In the genomic region with DNA sequence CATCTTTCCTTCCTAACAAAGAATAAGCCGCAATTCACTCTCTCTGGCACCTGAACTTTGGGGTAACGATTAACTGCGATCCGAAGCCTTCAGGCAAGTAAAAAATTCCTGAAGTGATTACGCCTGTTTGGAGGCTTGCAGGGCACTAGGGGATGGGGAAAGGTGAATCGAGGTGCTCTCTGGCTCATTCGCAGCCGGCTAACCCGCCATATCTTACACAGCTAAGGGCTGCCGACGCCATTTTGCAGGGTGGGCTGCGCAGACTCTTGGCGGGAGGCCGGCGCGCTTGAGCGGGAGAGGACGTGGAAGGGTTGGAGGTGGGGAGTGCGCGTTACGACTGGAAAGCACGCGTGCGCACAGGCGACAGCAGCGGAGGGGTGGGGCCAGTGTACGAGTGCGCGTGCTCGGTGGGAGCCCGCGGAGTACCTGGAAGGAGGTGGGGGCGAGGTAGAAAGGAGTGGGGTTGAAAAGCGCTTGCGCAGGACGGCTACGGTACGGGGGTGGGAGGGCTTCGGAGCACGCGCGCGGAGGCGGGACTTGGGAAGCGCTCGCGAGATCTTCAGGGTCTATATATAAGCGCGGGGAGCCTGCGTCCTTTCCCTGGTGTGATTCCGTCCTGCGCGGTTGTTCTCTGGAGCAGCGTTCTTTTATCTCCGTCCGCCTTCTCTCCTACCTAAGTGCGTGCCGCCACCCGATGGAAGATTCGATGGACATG, we compare ENCODE assay signal across 8 cellular contexts. TPM values are rescaled to one million over a fixed set of nuclear protein-coding genes. Genes with fewer than 3 reads are reported as not detected.
A peak's percentile ranks its signal among the peaks of the same experiment; 100 is the strongest.
DNase-seq lines count a peak whose midpoint lies in the region; ATAC-seq, FAIRE-seq and TF ChIP-seq lines count a peak whose summit lies in the region.

A gene with protein sequence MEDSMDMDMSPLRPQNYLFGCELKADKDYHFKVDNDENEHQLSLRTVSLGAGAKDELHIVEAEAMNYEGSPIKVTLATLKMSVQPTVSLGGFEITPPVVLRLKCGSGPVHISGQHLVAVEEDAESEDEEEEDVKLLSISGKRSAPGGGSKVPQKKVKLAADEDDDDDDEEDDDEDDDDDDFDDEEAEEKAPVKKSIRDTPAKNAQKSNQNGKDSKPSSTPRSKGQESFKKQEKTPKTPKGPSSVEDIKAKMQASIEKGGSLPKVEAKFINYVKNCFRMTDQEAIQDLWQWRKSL (plus strand): TSS at position 595 of the 715 bp plus-strand sequence. CDS start 100 bp downstream, at position 695.

- peaks cover 19% of the 10 kb centered on the region for H3K4me1 ChIP-seq in keratinocyte (ENCODE audit: control insufficient read depth, extremely low read depth, insufficient read depth, low read length)

- peak; percentile 100 for DNase-seq in AG20443 (ENCODE audit: low spot score)
- peak; percentile 89 for DNase-seq in NCI-H510A (lab: John Stamatoyannopoulos, UW)
- DNase-seq in activated CD4-positive, alpha-beta T cell treated with anti-CD3 and anti-CD28 coated beads for 1 hour = peak; percentile 98
- DNase-seq in cerebellum (ENCODE audit: low spot score) = peak; percentile 99
- peak; percentile 95 for DNase-seq in keratinocyte (ENCODE audit: low read depth, low spot score)
- DNase-seq in stimulated activated CD4-positive, alpha-beta T cell treated with anti-CD3 and anti-CD28 coated beads, Interleukin-15, amount 100 ng/mL, for 1 hour (ENCODE audit: low read depth in 1 of 2, low spot score in 1 of 2) = peak; percentile 94 to 96

- no peak for TF ChIP-seq CTCF in keratinocyte (optimal IDR thresholded peaks at IDR 0.05 in 1 of 3, IDR thresholded peaks at IDR 0.05 in 1 of 3, conservative IDR thresholded peaks at IDR 0.05 in 1 of 3; ENCODE audit: extremely low read depth in 1 of 3, insufficient read depth in 2 of 3, low read length in 3 of 3)

- H2AFZ ChIP-seq in keratinocyte (ENCODE audit: control insufficient read depth, low read length) = peak within 1 kb of the TSS; percentile 93

- H3K27ac ChIP-seq in keratinocyte (ENCODE audit: control insufficient read depth, insufficient read depth, low read length) = peak within 1 kb of the TSS; percentile 88

- no peak for FAIRE-seq in keratinocyte (lab: Jason Lieb, UNC)

- peak within 1 kb of the TSS; percentile 85 to 96 (median 86) for H3K4me3 ChIP-seq in keratinocyte (ENCODE audit: control insufficient read depth in 2 of 3, extremely low read depth in 1 of 3, insufficient read depth in 2 of 3, low read depth in 1 of 3, low read length in 3 of 3)

- H3K27me3 ChIP-seq in keratinocyte (ENCODE audit: control insufficient read depth, extremely low read depth, insufficient read depth, low read length) = no peaks in the 10 kb centered on the region

- peak within 1 kb of the TSS; percentile 98 for H3K9ac ChIP-seq in keratinocyte (ENCODE audit: control insufficient read depth, extremely low read depth, insufficient read depth, low read length)

- H3K9me1 ChIP-seq in keratinocyte (ENCODE audit: control insufficient read depth, extremely low read depth, insufficient read depth, low read length) = peaks cover 2% of the 10 kb centered on the region

- H4K20me1 ChIP-seq in keratinocyte (ENCODE audit: control insufficient read depth, extremely low read depth, insufficient read depth, low read length) = peaks cover 38% of the 10 kb centered on the region

- peak; percentile 98 for TF ChIP-seq POLR2A in GM19099 (IDR thresholded peaks at IDR 0.05; ENCODE audit: extremely low read depth, insufficient read length, low read depth)

- H3K4me2 ChIP-seq in keratinocyte (ENCODE audit: control insufficient read depth, extremely low read depth, insufficient read depth, low read depth, low read length) = peak within 1 kb of the TSS; percentile 89

- H3K9me3 ChIP-seq in keratinocyte (ENCODE audit: control insufficient read depth, low read depth, low read length) = no peaks in the 10 kb centered on the region

- ATAC-seq in HG03432 (IDR thresholded peaks at IDR 0.05; ENCODE audit: unreplicated experiment) = peak; percentile 86

- peaks cover 47% of the 10 kb centered on the region for H3K79me2 ChIP-seq in keratinocyte (ENCODE audit: control insufficient read depth, insufficient read depth, low read length)

- dilution Hi-C loops in keratinocyte (cut with MboI; ENCODE audit: extremely low pct_ligation_motif_present, low sequenced_read_pairs) = no loop called here

- peaks cover 14 to 36% of the 10 kb centered on the region in 2 experiments for H3K36me3 ChIP-seq in keratinocyte (ENCODE audit: control insufficient read depth in 2 of 2, extremely low read depth in 1 of 2, insufficient read depth in 2 of 2, low read length in 2 of 2)

RNA-seq across cellular contexts. Expression of the gene that starts here (rescaled TPM):
- total RNA-seq in cerebellum = 509 TPM
- 1,409 to 8,516 TPM (median 2,398 TPM) in 3 replicates for polyA plus RNA-seq in keratinocyte
- polyA plus RNA-seq in keratinocyte (2011; ENCODE audit: low read depth) = 1,849 TPM
- 4,290 and 5,353 TPM in 2 replicates for polyA plus RNA-seq in keratinocyte (2011; cell fraction: cytosol; rRNA removed)
- polyA plus RNA-seq in keratinocyte (2011; cell fraction: nucleus; rRNA removed) = 4,148 and 4,468 TPM in 2 replicates
- polyA plus RNA-seq in keratinocyte (2012; ENCODE audit: low replicate concordance) = 2,131 and 4,378 TPM in 2 replicates
- 569 to 1,646 TPM (median 1,515 TPM) in 3 replicates for polyA minus RNA-seq in keratinocyte
- 3,273 TPM for polyA minus RNA-seq in keratinocyte (2011; cell fraction: cytosol; rRNA and poly(A)+ RNA removed)
- polyA minus RNA-seq in keratinocyte (2011; cell fraction: nucleus; rRNA and poly(A)+ RNA removed) = 330 and 434 TPM in 2 replicates

Comparison
In these comparisons a context has a peak if more than half of its experiments do, and no peak if none do; other contexts are left out.
1. Peak in every context shown above with its lines: DNase-seq, ATAC-seq, H3K4me3 ChIP-seq and H3K27ac ChIP-seq.